In genomic region chr17:67243284-67243683, GRCh38 we compare ENCODE assay signal across 9 cellular contexts. TPM values are rescaled to one million over a fixed set of nuclear protein-coding genes. Genes with fewer than 3 reads are reported as not detected.
DNase-seq lines count a peak whose midpoint lies in the region; ATAC-seq, FAIRE-seq and TF ChIP-seq lines count a peak whose summit lies in the region.
"Had no signal": no experiment of that assay in that cellular context is flagged by ENCODE, and none has a peak within 500 bp of the region (broad histone marks: within the 10 kb centered on the region; RNA-seq: fewer than 3 reads in every experiment).

No MANE protein-coding gene starts in this region.

- H3K27ac Mint-ChIP-seq in activated CD4-positive, alpha-beta T cell treated with anti-CD3 and anti-CD28 coated beads, Interleukin-2, amount 10 ng/mL, durations not matched to agents 7 days and 5 days = no peak overlapping the region

- peak overlapping the region; percentile 88 for H3K4me3 Mint-ChIP-seq in activated CD4-positive, alpha-beta T cell treated with anti-CD3 and anti-CD28 coated beads, Interleukin-2, amount 10 ng/mL, durations not matched to agents 7 days and 5 days

- H3K4me2 ChIP-seq in SU-DHL-6 (ENCODE audit: low read depth, low read length, poor library complexity, severe bottlenecking) = peak overlapping the region; percentile 99
- H3K4me2 ChIP-seq in fibroblast of lung (ENCODE audit: extremely low read depth, insufficient read depth, low read length) = peak overlapping the region; percentile 92
- H3K4me2 ChIP-seq in skeletal muscle satellite cell (ENCODE audit: low read length) = peak overlapping the region; percentile 85

- H3F3A ChIP-seq in SU-DHL-6 (ENCODE audit: insufficient read depth) = peaks cover 8% of the 10 kb centered on the region; the same call in 1 of the 2 replicates

- H3K4me1 Mint-ChIP-seq in activated CD4-positive, alpha-beta T cell treated with anti-CD3 and anti-CD28 coated beads, Interleukin-2, amount 10 ng/mL, durations not matched to agents 7 days and 5 days = peaks cover 53% of the 10 kb centered on the region

- no peak for DNase-seq in activated CD4-positive, alpha-beta T cell treated with anti-CD3 and anti-CD28 coated beads, Interleukin-2, amount 10 ng/mL, durations not matched to agents 7 days and 5 days
- DNase-seq in activated CD4-positive, alpha-beta T cell treated with anti-CD3 and anti-CD28 coated beads for 48 hours = no peak
- DNase-seq in fibroblast of lung (ENCODE audit: low read depth in 2 of 2) = no peak
- no peak for DNase-seq in SIG-M5 treated with dmso at 0.1 percent for 504 hours (lab: John Stamatoyannopoulos, UW; ENCODE audit: unreplicated experiment)
- no peak for DNase-seq in small intestine

- H3K4me3 ChIP-seq in SU-DHL-6 (ENCODE audit: insufficient read depth, low read length, poor library complexity, severe bottlenecking) (no peak overlapping the region), fibroblast of lung (replicated peaks in 1 of 4; ENCODE audit: control extremely low read depth in 1 of 4, insufficient read depth in 1 of 4, low read depth in 3 of 4, low read length in 4 of 4) (peak overlapping the region; percentile 78 to 92 (median 86)), skeletal muscle satellite cell (ENCODE audit: low read length) (peak overlapping the region; percentile 84), small intestine (ENCODE audit: low read depth in 1 of 2, low read length in 2 of 2) (peak overlapping the region in 1 of 2 donors; percentile 18)

- H3K9ac ChIP-seq in SU-DHL-6 (ENCODE audit: low read length) (peak overlapping the region; percentile 92; the same call in 1 of the 2 replicates), fibroblast of lung (ENCODE audit: insufficient read depth, low read length) (no peak overlapping the region), skeletal muscle satellite cell (ENCODE audit: low read depth, low read length) (no peak overlapping the region)

- CTCF ChIA-PET in activated CD4-positive, alpha-beta T cell treated with anti-CD3 and anti-CD28 coated beads, Interleukin-2, amount 10 ng/mL, durations not matched to agents 7 days and 5 days (lab: Charles Lee) = interaction anchor here (0.6 to 0.9 kb wide), 2 partner anchors 15 to 458 kb away, joined by 3 read pairs; no protein-coding TSS in a partner anchor

- TF ChIP-seq CTCF in SU-DHL-6 (IDR thresholded peaks at IDR 0.05; ENCODE audit: insufficient read depth, low read length, poor library complexity, severe bottlenecking) = no peak
- TF ChIP-seq CTCF in fibroblast of lung (conservative IDR thresholded peaks at IDR 0.05 in 1 of 2, IDR thresholded peaks at IDR 0.05 in 1 of 2; ENCODE audit: low read depth in 1 of 2, low read length in 2 of 2) = no peak

- no peaks in the 10 kb centered on the region for H3K27me3 Mint-ChIP-seq in activated CD4-positive, alpha-beta T cell treated with anti-CD3 and anti-CD28 coated beads, Interleukin-2, amount 10 ng/mL, durations not matched to agents 7 days and 5 days

- peaks cover 36% of the 10 kb centered on the region for H3K36me3 Mint-ChIP-seq in activated CD4-positive, alpha-beta T cell treated with anti-CD3 and anti-CD28 coated beads, Interleukin-2, amount 10 ng/mL, durations not matched to agents 7 days and 5 days (ENCODE audit: low read depth)

- no peak for ATAC-seq in HG03342 (IDR thresholded peaks at IDR 0.05; ENCODE audit: unreplicated experiment)

- H3K79me2 ChIP-seq in SU-DHL-6 (ENCODE audit: insufficient read depth, low read length) (peaks cover 52% of the 10 kb centered on the region), fibroblast of lung (ENCODE audit: control insufficient read depth, insufficient read depth, low read length) (peaks cover 36% of the 10 kb centered on the region)

- no peaks in the 10 kb centered on the region for H3K27me3 ChIP-seq in SU-DHL-6 (ENCODE audit: low read length)
- no peaks in the 10 kb centered on the region for H3K27me3 ChIP-seq in fibroblast of lung (ENCODE audit: control insufficient read depth, insufficient read depth, low read length)
- no peaks in the 10 kb centered on the region for H3K27me3 ChIP-seq in skeletal muscle satellite cell (ENCODE audit: control insufficient read depth, insufficient read depth, low read length)
- H3K27me3 ChIP-seq in small intestine (ENCODE audit: control insufficient read depth in 2 of 2, insufficient read depth in 2 of 2, low read length in 2 of 2) = no peaks in the 10 kb centered on the region

- H3K4me1 ChIP-seq in fibroblast of lung (ENCODE audit: control insufficient read depth, extremely low read depth, insufficient read depth, low read length) (peaks cover 6% of the 10 kb centered on the region), skeletal muscle satellite cell (ENCODE audit: control insufficient read depth, insufficient read depth, low read length) (peaks cover 25% of the 10 kb centered on the region), small intestine (ENCODE audit: control insufficient read depth in 2 of 2, insufficient read depth in 1 of 2, low read depth in 1 of 2, low read length in 1 of 2) (peaks cover 4% of the 10 kb centered on the region in 2 donors)

- POLR2A ChIA-PET in activated CD4-positive, alpha-beta T cell treated with anti-CD3 and anti-CD28 coated beads, Interleukin-2, amount 10 ng/mL, durations not matched to agents 7 days and 5 days (lab: Charles Lee) = interaction anchor here (0.6 kb wide), 1 partner anchor 16 kb away, joined by 3 read pairs; no protein-coding TSS in a partner anchor

- H3K9me3 Mint-ChIP-seq in activated CD4-positive, alpha-beta T cell treated with anti-CD3 and anti-CD28 coated beads, Interleukin-2, amount 10 ng/mL, durations not matched to agents 7 days and 5 days = no peaks in the 10 kb centered on the region

- H3K27ac ChIP-seq in SU-DHL-6 (ENCODE audit: low read depth, low read length) (no peak overlapping the region), fibroblast of lung (ENCODE audit: insufficient read depth, low read length) (no peak overlapping the region), small intestine (ENCODE audit: low read depth in 1 of 2, low read length in 1 of 2) (no peak overlapping the region)

- no peaks in the 10 kb centered on the region for H4K20me1 ChIP-seq in SU-DHL-6 (ENCODE audit: low read depth, low read length)
- H4K20me1 ChIP-seq in fibroblast of lung (ENCODE audit: control insufficient read depth, extremely low read depth, insufficient read depth, low read length) = no peaks in the 10 kb centered on the region

- H2AFZ ChIP-seq in SU-DHL-6 (ENCODE audit: low read depth, low read length, severe bottlenecking) = no peak overlapping the region
- no peak overlapping the region for H2AFZ ChIP-seq in fibroblast of lung (ENCODE audit: low read length)

- no peaks in the 10 kb centered on the region for H3K9me2 ChIP-seq in SU-DHL-6 (replicated peaks; ENCODE audit: insufficient read depth, low read length)

- no peak for FAIRE-seq in small intestine (lab: Jason Lieb, UNC)
- FAIRE-seq: colon had no signal

- H3K36me3 ChIP-seq in SU-DHL-6 (ENCODE audit: low read length) (peaks cover 11% of the 10 kb centered on the region; the same call in 1 of the 2 replicates), fibroblast of lung (ENCODE audit: control insufficient read depth, insufficient read depth, low read length) (no peaks in the 10 kb centered on the region), skeletal muscle satellite cell (ENCODE audit: insufficient read depth, low read length) (peaks cover 8% of the 10 kb centered on the region), small intestine (ENCODE audit: control insufficient read depth in 2 of 2, insufficient read depth in 2 of 2, low read length in 2 of 2) (peaks cover 2 to 6% of the 10 kb centered on the region in 2 donors)

- H3K9me3 ChIP-seq in SU-DHL-6 (ENCODE audit: insufficient read depth, low read length) (no peaks in the 10 kb centered on the region), fibroblast of lung (ENCODE audit: control insufficient read depth, insufficient read depth, low read depth, low read length) (no peaks in the 10 kb centered on the region), skeletal muscle satellite cell (replicated peaks; ENCODE audit: low read length) (no peaks in the 10 kb centered on the region), small intestine (ENCODE audit: control insufficient read depth, low read depth) (no peaks in the 10 kb centered on the region)

- 68 to 80% (median 78%) methylated on average over 5 of the region's 5 CpGs for WGBS in small intestine, 3 donors

RNA-seq across cellular contexts. Expression of gene HELZ, which starts 1.7 kb away (rescaled TPM):
- 10 to 100 TPM; 76.8 to 77.3 TPM for total RNA-seq in activated CD4-positive, alpha-beta T cell treated with anti-CD3 and anti-CD28 coated beads, Interleukin-2, amount 10 ng/mL, durations not matched to agents 7 days and 5 days
- total RNA-seq in fibroblast of lung = 28.1 and 39.8 TPM in 2 replicates
- polyA plus RNA-seq in fibroblast of lung (14.1 and 18.9 TPM in 2 replicates), small intestine (1 to 10 TPM; 2.7 to 4.3 (median 2.9) TPM)
- polyA plus RNA-seq in fibroblast of lung (2012) = 5.3 and 10.2 TPM in 2 replicates
- polyA minus RNA-seq in fibroblast of lung (ENCODE audit: low replicate concordance) = 16.3 and 21.7 TPM in 2 replicates
- 29.4 and 36.5 TPM in 2 replicates for total RNA-seq in skeletal muscle satellite cell (2012; rRNA removed)
